Comparison of ENCODE assay signal across 1 cellular context in genomic region chr17:781920-782731, GRCh38.
A peak's percentile ranks its signal among the peaks of the same experiment; 100 is the strongest.
TF ChIP-seq lines count a peak whose summit lies in the region.

Gene GLOD4 (minus strand): TSS chr17:782280. CDS start chr17:782255, 25 bp downstream.
Gene MRM3 (plus strand): TSS chr17:782353. CDS start chr17:782379, 26 bp downstream.

TF ChIP-seq in A549, 52 proteins besides CTCF, POLR2A, EP300 and RAD21 (continued from another document):
- TF ChIP-seq HES2 (IDR thresholded peaks at IDR 0.05) (no peak), CBX8 (IDR thresholded peaks at IDR 0.05) (no peak), MYC (IDR thresholded peaks at IDR 0.05; ENCODE audit: borderline replicate concordance, low read length) (peak; percentile 96; the same call in 1 of the 2 replicates), RCOR1 (IDR thresholded peaks at IDR 0.05; ENCODE audit: low read depth, low read length) (no peak), E2F6 (IDR thresholded peaks at IDR 0.05; ENCODE audit: borderline replicate concordance, low read depth) (peak; percentile 76), RARB (CRISPR knock-in tag; IDR thresholded peaks at IDR 0.05) (no peak), BCL3 (IDR thresholded peaks at IDR 0.05) (peak; percentile 81; the same call in 2 of the 3 replicates), JUNB (IDR thresholded peaks at IDR 0.05) (no peak), PHF8 (IDR thresholded peaks at IDR 0.05; ENCODE audit: borderline replicate concordance, low read depth) (peak; percentile 85; the same call in 1 of the 2 replicates), KDM1A (IDR thresholded peaks at IDR 0.05; ENCODE audit: low read depth) (no peak), PBX3 (IDR thresholded peaks at IDR 0.05) (peak; percentile 62; the same call in 1 of the 2 replicates), TP53 (CRISPR knock-in tag; IDR thresholded peaks at IDR 0.05) (no peak; the same call in 1 of the 2 replicates), KDM5A (IDR thresholded peaks at IDR 0.05) (peak; percentile 100)
